In the genomic region with DNA sequence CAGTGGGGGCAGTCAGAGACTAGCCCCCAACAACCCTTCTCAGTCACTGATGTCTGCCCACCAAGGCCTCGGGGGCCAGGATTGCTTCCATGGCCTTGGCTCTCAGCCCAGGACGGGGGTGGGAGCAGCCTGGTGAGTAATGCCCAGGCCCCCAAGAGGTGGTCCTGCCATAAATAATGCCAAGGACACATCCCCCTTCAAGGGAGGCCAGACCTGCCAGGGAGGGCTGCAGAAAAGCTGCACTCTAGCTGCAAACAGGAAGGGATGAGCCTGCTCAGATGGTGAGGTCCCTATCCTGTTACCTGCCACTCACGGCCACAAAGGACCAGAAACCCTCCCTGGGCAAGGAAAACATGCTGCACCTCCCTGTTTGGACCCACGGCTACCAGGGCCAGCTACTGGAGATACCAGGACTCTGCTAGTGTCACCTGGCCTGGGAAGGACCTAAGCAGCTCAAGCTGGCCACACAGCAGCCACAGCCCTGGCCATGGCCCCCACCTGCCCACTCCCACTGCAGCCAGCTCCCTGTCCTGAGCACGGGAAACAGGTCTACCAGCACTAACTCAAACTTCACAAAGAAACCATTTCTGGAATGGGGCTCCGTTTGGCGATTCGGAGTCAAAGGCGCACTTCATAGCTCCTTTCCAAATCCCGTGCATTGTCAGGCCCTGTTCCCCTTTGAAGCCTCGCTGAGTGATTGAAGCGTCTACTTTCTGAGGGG, we compare ENCODE assay signal across 24 cellular contexts. TPM values are rescaled to one million over a fixed set of nuclear protein-coding genes. Genes with fewer than 3 reads are reported as not detected.
A peak's percentile ranks its signal among the peaks of the same experiment; 100 is the strongest.
DNase-seq lines count a peak whose midpoint lies in the region; ATAC-seq and TF ChIP-seq lines count a peak whose summit lies in the region.
"Had no signal": no experiment of that assay in that cellular context is flagged by ENCODE, and none has a peak within 500 bp of the region (broad histone marks: within the 10 kb centered on the region; RNA-seq: fewer than 3 reads in every experiment).

No MANE protein-coding gene starts in this region.

- H3K4me3 Mint-ChIP-seq in brain, result no peak overlapping the region
- no peak overlapping the region for H3K4me3 Mint-ChIP-seq in progenitor cell of endocrine pancreas (ENCODE audit: low read depth)
- H3K4me3 Mint-ChIP-seq: activated CD4-positive, alpha-beta memory T cell treated with anti-CD3 and anti-CD28 coated beads for 36 hours; activated naive CD8-positive, alpha-beta T cell treated with anti-CD3 and anti-CD28 coated beads, Interleukin-2, amount 50 U/mL, for 24 hours; CD8-positive, alpha-beta T cell; naive thymus-derived CD8-positive, alpha-beta T cell had no signal

- no peak overlapping the region for H3K9ac ChIP-seq in DND-41 (ENCODE audit: low read depth, low read length)

- H3K9me3 Mint-ChIP-seq in brain (no peaks in the 10 kb centered on the region), progenitor cell of endocrine pancreas (ENCODE audit: low read depth) (no peaks in the 10 kb centered on the region)
- H3K9me3 Mint-ChIP-seq: activated CD4-positive, alpha-beta memory T cell treated with anti-CD3 and anti-CD28 coated beads for 36 hours; activated naive CD8-positive, alpha-beta T cell treated with anti-CD3 and anti-CD28 coated beads, Interleukin-2, amount 50 U/mL, for 24 hours; CD8-positive, alpha-beta T cell; naive thymus-derived CD8-positive, alpha-beta T cell had no signal

- H3K36me3 Mint-ChIP-seq in brain (peaks cover 17% of the 10 kb centered on the region), progenitor cell of endocrine pancreas (ENCODE audit: insufficient read depth) (no peaks in the 10 kb centered on the region)

- peaks cover 35% of the 10 kb centered on the region for H3K4me1 Mint-ChIP-seq in brain
- peaks cover 12% of the 10 kb centered on the region for H3K4me1 Mint-ChIP-seq in progenitor cell of endocrine pancreas (ENCODE audit: low read depth)

- CTCF ChIA-PET in HEK293 (lab: Yijun Ruan, JAX), result interaction anchor here (0.9 kb wide), 2 partner anchors 42 to 112 kb away, joined by 3 read pairs; no protein-coding TSS in a partner anchor

- peaks cover 3% of the 10 kb centered on the region for H3K27me3 Mint-ChIP-seq in brain
- H3K27me3 Mint-ChIP-seq in progenitor cell of endocrine pancreas, result no peaks in the 10 kb centered on the region
- H3K27me3 Mint-ChIP-seq: activated CD4-positive, alpha-beta memory T cell treated with anti-CD3 and anti-CD28 coated beads for 36 hours; activated naive CD8-positive, alpha-beta T cell treated with anti-CD3 and anti-CD28 coated beads, Interleukin-2, amount 50 U/mL, for 24 hours; naive thymus-derived CD8-positive, alpha-beta T cell had no signal

- H3K27me3 ChIP-seq in DND-41 (ENCODE audit: insufficient read depth, low read length, poor library complexity), result no peaks in the 10 kb centered on the region
- H3K27me3 ChIP-seq: heart right ventricle, right lobe of liver had no signal

- DNase-seq in DND-41 (no peak), progenitor cell of endocrine pancreas (ENCODE audit: low spot score, unreplicated experiment) (no peak)
- no peak for DNase-seq in activated CD4-positive, CD25-positive, alpha-beta regulatory T cell (lab: John Stamatoyannopoulos, UW)
- DNase-seq: activated CD4-positive, alpha-beta memory T cell treated with anti-CD3 and anti-CD28 coated beads for 36 hours; activated effector memory CD4-positive, alpha-beta T cell treated with anti-CD3 and anti-CD28 coated beads, Interleukin-2, amount 50 U/mL, for 16 hours; activated naive CD8-positive, alpha-beta T cell treated with anti-CD3 and anti-CD28 coated beads, Interleukin-2, amount 50 U/mL, for 24 hours; CD8-positive, alpha-beta T cell; effector CD8-positive, alpha-beta T cell; GOT3; heart right ventricle; Karpas-422; left colon; midbrain; naive thymus-derived CD8-positive, alpha-beta T cell; NCI-H1694 treated with DMSO at 0.1 percent for 48 hours; stimulated activated CD4-positive, alpha-beta T cell treated with anti-CD3 and anti-CD28 coated beads, Interleukin-4, amount 100 ng/mL, for 4 hours; stimulated activated naive CD8-positive, alpha-beta T cell treated with anti-CD3 and anti-CD28 coated beads, Interleukin-15, Interleukin-2, amounts not matched to agents 100 U/mL and 50 U/mL, for 24 hours; T-helper 9 cell had no signal

- H3K4me3 ChIP-seq in DND-41 (ENCODE audit: low read depth in 1 of 2, low read length in 2 of 2) (no peak overlapping the region), HEK293 (ENCODE audit: low read depth, low read length) (no peak overlapping the region)
- H3K4me3 ChIP-seq: heart right ventricle, right lobe of liver had no signal

- ATAC-seq in DND-41 (ENCODE audit: insufficient read depth, low read depth), result no peak
- no peak for ATAC-seq in GM18861 (IDR thresholded peaks at IDR 0.05; ENCODE audit: unreplicated experiment)
- ATAC-seq in HG02763 (IDR thresholded peaks at IDR 0.05; ENCODE audit: unreplicated experiment), result no peak
- ATAC-seq: activated CD4-positive, CD25-positive, alpha-beta regulatory T cell treated with anti-CD3 and anti-CD28 coated beads, Interleukin-2, amount 50 U/mL, for 24 hours; activated naive CD8-positive, alpha-beta T cell treated with anti-CD3 and anti-CD28 coated beads, Interleukin-2, amount 50 U/mL, for 24 hours; CD8-positive, alpha-beta T cell; left colon; naive thymus-derived CD8-positive, alpha-beta T cell; stimulated activated naive CD8-positive, alpha-beta T cell treated with anti-CD3 and anti-CD28 coated beads, Interleukin-15, Interleukin-2, amounts not matched to agents 100 U/mL and 50 U/mL, for 24 hours had no signal

- H3K27ac ChIP-seq in DND-41 (ENCODE audit: low read length), result peak overlapping the region; percentile 11; the same call in 1 of the 2 replicates
- no peak overlapping the region for H3K27ac ChIP-seq in HEK293 (ENCODE audit: extremely low read depth, low read depth, low read length)
- H3K27ac ChIP-seq: heart right ventricle, right lobe of liver had no signal

- TF ChIP-seq CTCF in DND-41 (IDR thresholded peaks at IDR 0.05; ENCODE audit: borderline replicate concordance, extremely low read depth, low read length, poor library complexity, severe bottlenecking) (no peak), HEK293 (tag by site-specific recombination; IDR thresholded peaks at IDR 0.05) (no peak), brain (conservative IDR thresholded peaks at IDR 0.05) (no peak), progenitor cell of endocrine pancreas (IDR thresholded peaks at IDR 0.05; ENCODE audit: unreplicated experiment) (no peak)

- H3K27ac Mint-ChIP-seq in brain (peak overlapping the region in 3 of 5 experiments; percentile 13 to 50 (median 45)), progenitor cell of endocrine pancreas (peak overlapping the region; percentile 52)
- H3K27ac Mint-ChIP-seq: activated CD4-positive, alpha-beta memory T cell treated with anti-CD3 and anti-CD28 coated beads for 36 hours; activated naive CD8-positive, alpha-beta T cell treated with anti-CD3 and anti-CD28 coated beads, Interleukin-2, amount 50 U/mL, for 24 hours; CD8-positive, alpha-beta T cell had no signal

- POLR2A ChIA-PET in HEK293 (lab: Yijun Ruan, JAX), result interaction anchor here (1.1 to 1.9 kb wide), 4 partner anchors 9 to 13 kb away, joined by 4 to 7 read pairs (median 5); a partner anchor contains a TSS

- peaks cover 59% of the 10 kb centered on the region for H4K20me1 ChIP-seq in DND-41 (ENCODE audit: insufficient read depth, low read length)

- peaks cover 86% of the 10 kb centered on the region for H3K79me2 ChIP-seq in DND-41 (ENCODE audit: insufficient read depth, low read length)

- no peak overlapping the region for H3K4me2 ChIP-seq in DND-41 (ENCODE audit: insufficient read depth, low read length)

- no peak overlapping the region for H2AFZ ChIP-seq in DND-41 (ENCODE audit: low read depth, low read length)

- H3K36me3 ChIP-seq in DND-41 (ENCODE audit: insufficient read depth, low read length), result peaks cover 45% of the 10 kb centered on the region
- peaks cover 0 to 9% of the 10 kb centered on the region in 2 experiments; a peak in 1 of 3 replicates for H3K36me3 ChIP-seq in HEK293 (ENCODE audit: control insufficient read depth in 2 of 2, insufficient read depth in 1 of 2, low read length in 2 of 2)
- H3K36me3 ChIP-seq: right lobe of liver had no signal

- H3K9me3 ChIP-seq in DND-41 (ENCODE audit: insufficient read depth, low read length, severe bottlenecking) (no peaks in the 10 kb centered on the region), HEK293 (ENCODE audit: control insufficient read depth, insufficient read depth, low read depth, low read length) (no peaks in the 10 kb centered on the region)
- H3K9me3 ChIP-seq: right lobe of liver had no signal

- H3K4me1 ChIP-seq in DND-41 (ENCODE audit: insufficient read depth, low read length) (no peaks in the 10 kb centered on the region), HEK293 (ENCODE audit: control insufficient read depth, insufficient read depth, low read length) (peaks cover 5% of the 10 kb centered on the region; the same call in 1 of the 2 replicates)
- H3K4me1 ChIP-seq: right lobe of liver had no signal

TF ChIP-seq in HEK293, 187 proteins besides CTCF, POLR2A, EP300 and RAD21 (continues in another document):
- peak; percentile 86 for TF ChIP-seq GLIS1 (tag by site-specific recombination; IDR thresholded peaks at IDR 0.05)
- TF ChIP-seq ZFP37 (tag by site-specific recombination; IDR thresholded peaks at IDR 0.05), result no peak
- 0 out of 2 replicates have a peak, but pooled peaks have one; percentile 11 for TF ChIP-seq SP2 (tag by site-specific recombination; IDR thresholded peaks at IDR 0.05)
- TF ChIP-seq, protein P1, sequence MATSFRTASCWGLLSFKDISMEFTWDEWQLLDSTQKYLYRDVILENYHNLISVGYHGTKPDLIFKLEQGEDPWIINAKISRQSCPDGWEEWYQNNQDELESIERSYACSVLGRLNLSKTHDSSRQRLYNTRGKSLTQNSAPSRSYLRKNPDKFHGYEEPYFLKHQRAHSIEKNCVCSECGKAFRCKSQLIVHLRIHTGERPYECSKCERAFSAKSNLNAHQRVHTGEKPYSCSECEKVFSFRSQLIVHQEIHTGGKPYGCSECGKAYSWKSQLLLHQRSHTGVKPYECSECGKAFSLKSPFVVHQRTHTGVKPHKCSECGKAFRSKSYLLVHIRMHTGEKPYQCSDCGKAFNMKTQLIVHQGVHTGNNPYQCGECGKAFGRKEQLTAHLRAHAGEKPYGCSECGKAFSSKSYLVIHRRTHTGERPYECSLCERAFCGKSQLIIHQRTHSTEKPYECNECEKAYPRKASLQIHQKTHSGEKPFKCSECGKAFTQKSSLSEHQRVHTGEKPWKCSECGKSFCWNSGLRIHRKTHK (tag by site-specific recombination; IDR thresholded peaks at IDR 0.05), result no peak
- peak; percentile 64 for TF ChIP-seq ZFHX2 (tag by site-specific recombination; conservative IDR thresholded peaks at IDR 0.05)

RNA-seq across cellular contexts. Expression of a gene that starts 12.1 kb away (rescaled TPM):
- polyA plus RNA-seq in brain (ENCODE audit: insufficient read depth, low read depth, low replicate concordance), result 9.5 TPM
- total RNA-seq in progenitor cell of endocrine pancreas, result 9.0 and 9.9 TPM in 2 replicates

RNA-seq across cellular contexts. Expression of a gene that starts 12.1 kb away (rescaled TPM):
- 16.2 TPM for polyA plus RNA-seq in brain (ENCODE audit: insufficient read depth, low read depth, low replicate concordance)
- total RNA-seq in progenitor cell of endocrine pancreas, result 27.2 and 27.4 TPM in 2 replicates
